ENCODE assay signal across 27 cellular contexts in the genomic region with DNA sequence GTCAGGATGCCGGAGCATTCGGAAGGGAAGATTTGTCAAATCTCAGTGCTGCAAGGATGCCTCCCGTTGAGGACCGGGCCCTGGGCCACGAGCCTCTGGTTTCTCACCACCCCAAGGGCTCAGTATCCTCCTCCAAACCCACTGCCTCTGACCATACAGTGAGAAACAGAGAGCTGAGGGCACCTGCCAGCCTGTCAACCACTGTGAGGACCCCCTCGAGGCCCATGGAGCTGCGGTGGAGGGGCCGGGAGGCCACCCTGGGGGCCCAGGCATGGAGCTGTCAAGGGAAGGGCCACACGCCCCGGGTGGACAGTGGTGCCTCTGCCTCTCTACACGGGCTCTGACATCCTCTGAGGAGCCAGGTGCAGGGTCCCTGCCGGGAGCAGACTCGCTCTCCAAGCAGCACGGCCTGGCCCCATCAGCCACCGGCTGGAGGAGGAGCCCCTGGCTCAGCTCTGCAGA.
DNase-seq lines count a peak whose midpoint lies in the region; ATAC-seq and TF ChIP-seq lines count a peak whose summit lies in the region.
"Had no signal": no experiment of that assay in that cellular context is flagged by ENCODE, and none has a peak within 500 bp of the region (broad histone marks: within the 10 kb centered on the region; RNA-seq: fewer than 3 reads in every experiment).

No MANE protein-coding gene starts in this region.

- no peaks in the 10 kb centered on the region for H3K27me3 ChIP-seq in naive thymus-derived CD4-positive, alpha-beta T cell (ENCODE audit: control insufficient read depth in 2 of 2, insufficient read depth in 2 of 2, low read length in 2 of 2)
- H3K27me3 ChIP-seq in spleen (replicated peaks in 1 of 7) (peaks cover 0 to 48% (median 0%) of the 10 kb centered on the region in 7 donors), vagina (no peaks in the 10 kb centered on the region)

- no peaks in the 10 kb centered on the region for H3K27me3 Mint-ChIP-seq in activated CD8-positive, alpha-beta memory T cell treated with anti-CD3 and anti-CD28 coated beads, Interleukin-2, amount 10 ng/mL, durations not matched to agents 7 days and 5 days
- peaks cover 0 to 40% (median 12%) of the 10 kb centered on the region in 5 donors for H3K27me3 Mint-ChIP-seq in naive thymus-derived CD4-positive, alpha-beta T cell

- H3K36me3 Mint-ChIP-seq in activated CD8-positive, alpha-beta memory T cell treated with anti-CD3 and anti-CD28 coated beads, Interleukin-2, amount 10 ng/mL, durations not matched to agents 7 days and 5 days, result no peaks in the 10 kb centered on the region
- peaks cover 0 to 3% (median 0%) of the 10 kb centered on the region in 5 donors for H3K36me3 Mint-ChIP-seq in naive thymus-derived CD4-positive, alpha-beta T cell

- H3K9me3 Mint-ChIP-seq in activated CD8-positive, alpha-beta memory T cell treated with anti-CD3 and anti-CD28 coated beads, Interleukin-2, amount 10 ng/mL, durations not matched to agents 7 days and 5 days (ENCODE audit: low read depth), result peaks cover 3% of the 10 kb centered on the region
- peaks cover 0 to 12% (median 2%) of the 10 kb centered on the region in 11 donors for H3K9me3 Mint-ChIP-seq in naive thymus-derived CD4-positive, alpha-beta T cell
- H3K9me3 Mint-ChIP-seq: CD4-positive, alpha-beta T cell had no signal

- no peaks in the 10 kb centered on the region for H3K36me3 ChIP-seq in naive thymus-derived CD4-positive, alpha-beta T cell (ENCODE audit: control insufficient read depth in 2 of 3, insufficient read depth in 3 of 3, low read length in 3 of 3)
- H3K36me3 ChIP-seq in spleen, result no peaks in the 10 kb centered on the region
- no peaks in the 10 kb centered on the region for H3K36me3 ChIP-seq in vagina

- no peak for ATAC-seq in activated CD8-positive, alpha-beta memory T cell treated with anti-CD3 and anti-CD28 coated beads, Interleukin-2, amount 10 ng/mL, durations not matched to agents 7 days and 5 days
- ATAC-seq in naive thymus-derived CD4-positive, alpha-beta T cell, result peak; percentile 14
- ATAC-seq: HCT116, HepG2, Panc1 had no signal

- no peak overlapping the region for H3K27ac ChIP-seq in naive thymus-derived CD4-positive, alpha-beta T cell (ENCODE audit: low read depth, low read length)
- no peak overlapping the region for H3K27ac ChIP-seq in spleen
- H3K27ac ChIP-seq in vagina, result no peak overlapping the region
- H3K27ac ChIP-seq: RWPE1 had no signal

- DNase-seq in activated CD8-positive, alpha-beta memory T cell treated with anti-CD3 and anti-CD28 coated beads, Interleukin-2, amount 10 ng/mL, durations not matched to agents 7 days and 5 days, result peak; percentile 25
- DNase-seq in activated CD8-positive, alpha-beta memory T cell treated with anti-CD3 and anti-CD28 coated beads, Interleukin-2, amount 50 U/mL, for 4 hours, result no peak
- DNase-seq in naive thymus-derived CD4-positive, alpha-beta T cell, result no peak
- DNase-seq in spleen (peak; percentile 62), vagina (ENCODE audit: extremely low spot score in 2 of 2) (peak; percentile 74 to 79), Ammon's horn (ENCODE audit: low spot score) (no peak), GM13977 (ENCODE audit: low spot score) (no peak), NOMO-1 treated with DMSO at 0.1 percent for 48 hours (lab: John Stamatoyannopoulos, UW; ENCODE audit: unreplicated experiment) (no peak)
- DNase-seq: 8988T; ACHN; CD4-positive, alpha-beta T cell; COR-L47; DMS79; GF-D8; Karpas-422; NCI-H1092; NCI-H1436; NCI-H187; NCI-H2081 treated with DMSO at 0.1 percent for 48 hours; NCI-H226; NCI-H510A; NCI-H69; SHP77 had no signal

- intact Hi-C loops in naive thymus-derived CD4-positive, alpha-beta T cell (cut with micrococcal nuclease), result no loop called here
- intact Hi-C loops in spleen (cut with DNase I; ENCODE audit: low total_unique reads), result no loop called here
- intact Hi-C loops in vagina (cut with DNase I), result no loop called here

- in situ Hi-C loops in GM13977 (cut with MboI; ENCODE audit: low pct_unique_long_range_greater_than_20kb, low sequenced_read_pairs, unreplicated experiment), result no loop called here

- TF ChIP-seq CTCF in spleen (IDR thresholded peaks at IDR 0.05 in 8 of 11, conservative IDR thresholded peaks at IDR 0.05 in 3 of 11) (no peak), vagina (IDR thresholded peaks at IDR 0.05) (no peak), GM13977 (IDR thresholded peaks at IDR 0.05; ENCODE audit: extremely low read depth, insufficient read depth, missing control alignments) (no peak)

- H3K27ac Mint-ChIP-seq in activated CD8-positive, alpha-beta memory T cell treated with anti-CD3 and anti-CD28 coated beads, Interleukin-2, amount 10 ng/mL, durations not matched to agents 7 days and 5 days, result no peak overlapping the region
- no peak overlapping the region for H3K27ac Mint-ChIP-seq in naive thymus-derived CD4-positive, alpha-beta T cell
- H3K27ac Mint-ChIP-seq: CD4-positive, alpha-beta T cell had no signal

- 77 to 87% (median 80%) methylated on average over 8 to 15 of the region's 15 CpGs for WGBS in spleen, 5 donors

- CTCF ChIA-PET in activated CD8-positive, alpha-beta memory T cell treated with anti-CD3 and anti-CD28 coated beads, Interleukin-2, amount 10 ng/mL, durations not matched to agents 7 days and 5 days (lab: Charles Lee), result no interaction called here
- CTCF ChIA-PET in naive thymus-derived CD4-positive, alpha-beta T cell (lab: Charles Lee), result no interaction called here

- no peaks in the 10 kb centered on the region for H3K9me3 ChIP-seq in naive thymus-derived CD4-positive, alpha-beta T cell (ENCODE audit: control insufficient read depth in 2 of 3, low read length in 3 of 3)
- H3K9me3 ChIP-seq in spleen, result peaks cover 0 to 13% (median 7%) of the 10 kb centered on the region in 8 donors
- H3K9me3 ChIP-seq in vagina, result no peaks in the 10 kb centered on the region

- H3K4me3 Mint-ChIP-seq in activated CD8-positive, alpha-beta memory T cell treated with anti-CD3 and anti-CD28 coated beads, Interleukin-2, amount 10 ng/mL, durations not matched to agents 7 days and 5 days, result no peak overlapping the region
- H3K4me3 Mint-ChIP-seq in naive thymus-derived CD4-positive, alpha-beta T cell, result no peak overlapping the region
- H3K4me3 Mint-ChIP-seq: CD4-positive, alpha-beta T cell had no signal

- POLR2A ChIA-PET in naive thymus-derived CD4-positive, alpha-beta T cell (lab: Charles Lee), result no interaction called here

- no peaks in the 10 kb centered on the region for H3K4me1 ChIP-seq in naive thymus-derived CD4-positive, alpha-beta T cell (ENCODE audit: control insufficient read depth in 2 of 2, insufficient read depth in 2 of 2, low read length in 2 of 2)
- no peaks in the 10 kb centered on the region for H3K4me1 ChIP-seq in spleen
- no peaks in the 10 kb centered on the region for H3K4me1 ChIP-seq in vagina

- TF ChIP-seq POLR2A in spleen (IDR thresholded peaks at IDR 0.05), result no peak
- no peak for TF ChIP-seq POLR2A in vagina (IDR thresholded peaks at IDR 0.05)

- H3K4me1 Mint-ChIP-seq in activated CD8-positive, alpha-beta memory T cell treated with anti-CD3 and anti-CD28 coated beads, Interleukin-2, amount 10 ng/mL, durations not matched to agents 7 days and 5 days, result no peaks in the 10 kb centered on the region
- H3K4me1 Mint-ChIP-seq in naive thymus-derived CD4-positive, alpha-beta T cell, result no peaks in the 10 kb centered on the region

- no peak overlapping the region for H3K4me3 ChIP-seq in naive thymus-derived CD4-positive, alpha-beta T cell (ENCODE audit: low read length)
- H3K4me3 ChIP-seq in spleen (no peak overlapping the region), vagina (no peak overlapping the region)

Comparison
In these comparisons a context has a peak if more than half of its experiments do, and no peak if none do; other contexts are left out.
1. DNase-seq: peak in activated CD8-positive, alpha-beta memory T cell treated with anti-CD3 and anti-CD28 coated beads, Interleukin-2, amount 10 ng/mL, durations not matched to agents 7 days and 5 days (single experiment), spleen (single experiment) and vagina (2 of 2); none in activated CD8-positive, alpha-beta memory T cell treated with anti-CD3 and anti-CD28 coated beads, Interleukin-2, amount 50 U/mL, for 4 hours (single experiment), naive thymus-derived CD4-positive, alpha-beta T cell (0 of 9), Ammon's horn (single experiment), GM13977 (single experiment) and NOMO-1 treated with DMSO at 0.1 percent for 48 hours (single experiment).